ENCODE assay signal across 1 cellular context in the genomic region with DNA sequence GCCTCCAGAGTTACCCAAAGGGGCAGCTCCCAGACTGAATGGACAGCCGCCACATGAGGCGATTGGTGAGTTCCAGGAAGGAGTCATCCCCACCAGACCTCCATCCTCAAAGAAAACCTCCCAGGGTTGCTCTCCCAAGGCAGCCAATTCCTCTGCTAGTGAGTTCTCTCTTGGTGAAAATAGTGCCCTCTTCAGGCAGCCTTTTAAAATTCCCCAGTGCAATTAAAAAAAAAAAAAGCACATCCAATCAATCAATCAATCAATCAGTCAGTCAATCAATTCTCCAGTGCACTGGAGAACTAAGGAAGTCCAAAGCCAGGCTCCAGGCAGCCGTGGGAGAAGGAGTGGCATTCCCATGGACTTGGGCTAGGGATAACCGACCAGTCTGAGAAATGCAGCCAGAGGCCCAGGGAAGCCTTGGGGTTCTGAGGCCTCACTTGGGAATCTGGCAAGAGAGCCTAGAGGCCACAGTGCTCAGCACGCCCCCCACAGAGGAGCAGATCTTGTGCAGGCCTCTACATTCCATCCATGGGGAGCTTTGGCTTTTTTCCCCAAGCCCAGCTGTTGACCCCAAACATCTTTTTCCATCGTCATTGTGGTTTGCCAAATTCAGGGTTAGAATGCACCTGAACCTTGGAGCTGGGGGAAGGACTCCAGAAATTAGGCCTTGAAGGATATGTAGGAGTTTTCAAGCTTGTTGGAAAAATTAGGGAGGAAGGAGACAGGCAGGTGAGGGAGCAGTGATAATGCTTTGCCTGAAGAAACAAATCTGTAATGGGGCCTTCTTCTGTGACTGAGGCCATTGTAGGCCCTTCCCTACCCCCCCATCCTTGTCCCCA.
TF ChIP-seq lines count a peak whose summit lies in the region.

No MANE protein-coding gene starts in this region.

TF ChIP-seq in HCT116, 20 proteins besides CTCF, POLR2A, EP300 and RAD21 (continued from another document):
- TF ChIP-seq, protein P1, sequence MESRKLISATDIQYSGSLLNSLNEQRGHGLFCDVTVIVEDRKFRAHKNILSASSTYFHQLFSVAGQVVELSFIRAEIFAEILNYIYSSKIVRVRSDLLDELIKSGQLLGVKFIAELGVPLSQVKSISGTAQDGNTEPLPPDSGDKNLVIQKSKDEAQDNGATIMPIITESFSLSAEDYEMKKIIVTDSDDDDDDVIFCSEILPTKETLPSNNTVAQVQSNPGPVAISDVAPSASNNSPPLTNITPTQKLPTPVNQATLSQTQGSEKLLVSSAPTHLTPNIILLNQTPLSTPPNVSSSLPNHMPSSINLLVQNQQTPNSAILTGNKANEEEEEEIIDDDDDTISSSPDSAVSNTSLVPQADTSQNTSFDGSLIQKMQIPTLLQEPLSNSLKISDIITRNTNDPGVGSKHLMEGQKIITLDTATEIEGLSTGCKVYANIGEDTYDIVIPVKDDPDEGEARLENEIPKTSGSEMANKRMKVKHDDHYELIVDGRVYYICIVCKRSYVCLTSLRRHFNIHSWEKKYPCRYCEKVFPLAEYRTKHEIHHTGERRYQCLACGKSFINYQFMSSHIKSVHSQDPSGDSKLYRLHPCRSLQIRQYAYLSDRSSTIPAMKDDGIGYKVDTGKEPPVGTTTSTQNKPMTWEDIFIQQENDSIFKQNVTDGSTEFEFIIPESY (IDR thresholded peaks at IDR 0.05; ENCODE audit: extremely low read depth, insufficient replicate concordance, low read length): no peak
- no peak for TF ChIP-seq ELF1 (IDR thresholded peaks at IDR 0.05; ENCODE audit: borderline replicate concordance, low read depth)
- TF ChIP-seq, protein P2, sequence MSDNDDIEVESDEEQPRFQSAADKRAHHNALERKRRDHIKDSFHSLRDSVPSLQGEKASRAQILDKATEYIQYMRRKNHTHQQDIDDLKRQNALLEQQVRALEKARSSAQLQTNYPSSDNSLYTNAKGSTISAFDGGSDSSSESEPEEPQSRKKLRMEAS (IDR thresholded peaks at IDR 0.05): no peak
- no peak for TF ChIP-seq FOSL1 (IDR thresholded peaks at IDR 0.05; ENCODE audit: low read depth)
- TF ChIP-seq ZFX (IDR thresholded peaks at IDR 0.05): no peak
- no peak for TF ChIP-seq EGR1 (IDR thresholded peaks at IDR 0.05; ENCODE audit: low read depth)
- TF ChIP-seq EZH2phosphoT487 (IDR thresholded peaks at IDR 0.05; ENCODE audit: borderline replicate concordance): no peak
- TF ChIP-seq CEBPB (IDR thresholded peaks at IDR 0.05; ENCODE audit: low read depth): no peak
- TF ChIP-seq SIN3A (IDR thresholded peaks at IDR 0.05; ENCODE audit: low read depth): no peak
- TF ChIP-seq JUND (IDR thresholded peaks at IDR 0.05): no peak
- no peak for TF ChIP-seq EZH2 (IDR thresholded peaks at IDR 0.05)
- no peak for TF ChIP-seq SP1 (IDR thresholded peaks at IDR 0.05; ENCODE audit: low read depth)
- no peak for TF ChIP-seq TCF7L2 (IDR thresholded peaks at IDR 0.05; ENCODE audit: borderline replicate concordance, extremely low read depth, insufficient read depth, insufficient read length)
